24 cellular contexts compared by ENCODE assay signal in the genomic region with DNA sequence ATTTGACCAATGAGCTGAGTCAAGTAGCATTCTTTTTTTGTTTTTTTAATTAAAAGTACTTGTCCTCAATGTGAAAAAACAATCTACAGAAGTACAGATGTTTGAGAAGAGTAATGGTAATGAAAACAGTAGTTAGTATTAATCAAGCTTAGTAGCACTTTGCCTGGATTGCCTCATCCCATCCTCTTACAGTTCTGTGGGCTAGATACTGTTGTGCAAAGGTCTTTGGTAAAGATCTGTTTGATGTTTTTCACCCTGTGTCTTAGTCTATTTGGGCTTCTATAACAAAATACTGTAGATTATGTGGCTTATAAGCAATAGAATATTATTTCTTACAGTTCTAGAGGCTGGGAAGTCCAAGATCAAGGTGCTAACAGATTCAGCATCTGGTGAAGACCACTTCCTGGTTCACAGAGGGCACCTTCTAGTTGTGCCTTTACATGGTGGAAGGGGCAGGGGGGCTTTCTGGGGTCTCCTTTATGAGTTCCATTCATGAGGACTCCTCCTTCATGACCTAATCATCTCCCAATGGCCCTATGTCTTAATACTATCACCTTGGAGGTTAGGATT.
DNase-seq lines count a peak whose midpoint lies in the region; ATAC-seq, FAIRE-seq and TF ChIP-seq lines count a peak whose summit lies in the region.
"Had no signal": no experiment of that assay in that cellular context is flagged by ENCODE, and none has a peak within 500 bp of the region (broad histone marks: within the 10 kb centered on the region; RNA-seq: fewer than 3 reads in every experiment).

No MANE protein-coding gene starts in this region.

- ATAC-seq in CD4-positive, alpha-beta T cell (ENCODE audit: poor library complexity): no peak
- ATAC-seq in HepG2 (0 out of 3 replicates have a peak, but pooled peaks have one; percentile 28), upper lobe of right lung (no peak)
- ATAC-seq: left lobe of liver had no signal

- H3K4me3 Mint-ChIP-seq in CD4-positive, alpha-beta T cell: no peak overlapping the region
- H3K4me3 Mint-ChIP-seq in activated naive CD4-positive, alpha-beta T cell treated with anti-CD3 and anti-CD28 coated beads, Interleukin-2, amount 10 ng/mL, durations not matched to agents 7 days and 5 days: no peak overlapping the region
- no peak overlapping the region for H3K4me3 Mint-ChIP-seq in chondrocyte (ENCODE audit: unreplicated experiment)
- H3K4me3 Mint-ChIP-seq: stimulated activated naive CD8-positive, alpha-beta T cell treated with anti-CD3 and anti-CD28 coated beads, Interleukin-15, Interleukin-2, amounts not matched to agents 100 ng/mL and 50 ng/mL, for 24 hours had no signal

- 0 out of 4 replicates have a peak, but pooled peaks of 1 of the 2 experiments have one; percentile 12 for TF ChIP-seq EP300 in HepG2 (IDR thresholded peaks at IDR 0.05; ENCODE audit: low read depth in 2 of 2, low read length in 2 of 2)
- no peak for TF ChIP-seq EP300 in HepG2 (CRISPR knock-in tag; IDR thresholded peaks at IDR 0.05; ENCODE audit: borderline replicate concordance)

- CTCF ChIA-PET in CD4-positive, alpha-beta T cell (lab: Charles Lee): interaction anchor here (1.0 to 1.7 kb wide), 4 partner anchors 9 to 46 kb away, joined by 3 to 5 read pairs (median 4); no protein-coding TSS in a partner anchor
- CTCF ChIA-PET in HepG2 (lab: Yijun Ruan, JAX; ENCODE audit: low intra/inter-chr PET ratio, low total read pairs): no interaction called here
- CTCF ChIA-PET in activated naive CD4-positive, alpha-beta T cell treated with anti-CD3 and anti-CD28 coated beads, Interleukin-2, amount 10 ng/mL, durations not matched to agents 7 days and 5 days (lab: Charles Lee): no interaction called here

- intact Hi-C loops in CD4-positive, alpha-beta T cell (cut with DNase I, micrococcal nuclease): loop anchor here (5.0 to 10.0 kb wide), 3 partner anchors 113 to 120 kb away; a partner anchor contains a TSS
- intact Hi-C loops in HepG2 (cut with micrococcal nuclease; ENCODE audit: unreplicated experiment): no loop called here
- intact Hi-C loops in upper lobe of right lung (cut with DNase I): no loop called here

- POLR2A ChIA-PET in CD4-positive, alpha-beta T cell (lab: Charles Lee): no interaction called here
- POLR2A ChIA-PET in HepG2 (lab: Yijun Ruan, JAX): interaction anchor here (0.5 to 2.6 kb wide), 4 partner anchors 10 to 155 kb away, joined by 3 to 14 read pairs (median 4); no protein-coding TSS in a partner anchor

- H3K9me3 ChIP-seq in CD4-positive, alpha-beta T cell (ENCODE audit: control insufficient read depth, low read length): peaks cover 5% of the 10 kb centered on the region
- H3K9me3 ChIP-seq in WERI-Rb-1 (ENCODE audit: severe bottlenecking) (no peaks in the 10 kb centered on the region), HepG2 (ENCODE audit: low read length) (peaks cover 4% of the 10 kb centered on the region; the same call in 1 of the 2 replicates), upper lobe of right lung (no peaks in the 10 kb centered on the region)
- H3K9me3 ChIP-seq: breast epithelium, esophagus muscularis mucosa, HAP-1, thoracic aorta had no signal

- H3K36me3 ChIP-seq in WERI-Rb-1: no peaks in the 10 kb centered on the region
- H3K36me3 ChIP-seq in HepG2 (replicated peaks in 1 of 2; ENCODE audit: control insufficient read depth in 1 of 2, insufficient read depth in 2 of 2, low read length in 2 of 2): no peaks in the 10 kb centered on the region
- H3K36me3 ChIP-seq in upper lobe of right lung: no peaks in the 10 kb centered on the region
- H3K36me3 ChIP-seq: breast epithelium, esophagus muscularis mucosa, HAP-1, thoracic aorta had no signal

- no peak overlapping the region for H3K4me2 ChIP-seq in HepG2 (ENCODE audit: low read depth, low read length)

- H3K9ac ChIP-seq in HepG2 (ENCODE audit: insufficient read depth, low read depth, low read length): no peak overlapping the region

- H3K4me3 ChIP-seq in WERI-Rb-1 (ENCODE audit: low read depth, low read length) (no peak overlapping the region), HepG2 (replicated peaks in 1 of 3; ENCODE audit: insufficient read depth in 1 of 3, low read depth in 2 of 3, low read length in 3 of 3) (no peak overlapping the region), upper lobe of right lung (no peak overlapping the region)
- H3K4me3 ChIP-seq: breast epithelium, esophagus muscularis mucosa, HAP-1, thoracic aorta had no signal

- peaks cover 2% of the 10 kb centered on the region for H3K9me3 Mint-ChIP-seq in CD4-positive, alpha-beta T cell
- peaks cover 8% of the 10 kb centered on the region for H3K9me3 Mint-ChIP-seq in activated naive CD4-positive, alpha-beta T cell treated with anti-CD3 and anti-CD28 coated beads, Interleukin-2, amount 10 ng/mL, durations not matched to agents 7 days and 5 days
- no peaks in the 10 kb centered on the region for H3K9me3 Mint-ChIP-seq in chondrocyte (ENCODE audit: low read depth)
- H3K9me3 Mint-ChIP-seq: stimulated activated naive CD8-positive, alpha-beta T cell treated with anti-CD3 and anti-CD28 coated beads, Interleukin-15, Interleukin-2, amounts not matched to agents 100 ng/mL and 50 ng/mL, for 24 hours; T-helper 2 cell treated with Interferon-gamma antibody and Interleukin-4, amounts not matched to agents 5 μg/mL and 100 μg/mL, for 36 hours had no signal

- H4K20me1 ChIP-seq in HepG2 (ENCODE audit: insufficient read depth, low read length): no peaks in the 10 kb centered on the region

- FAIRE-seq in HepG2 (lab: Jason Lieb, UNC): no peak
- FAIRE-seq: frontal cortex had no signal

- no TSS peak for BruUV-seq in HepG2 (replicated peaks; lab: Mats Ljungman, UMichigan)

- no peak for TF ChIP-seq POLR2A in HepG2 (IDR thresholded peaks at IDR 0.05; ENCODE audit: insufficient read depth in 1 of 2, low read depth in 2 of 2, low read length in 2 of 2)

- no peaks in the 10 kb centered on the region for H3K79me2 ChIP-seq in HepG2 (ENCODE audit: insufficient read depth, low read length)

- peak overlapping the region; percentile 76 for H3K27ac ChIP-seq in CD4-positive, alpha-beta T cell (ENCODE audit: low read depth, low read length)
- H3K27ac ChIP-seq in WERI-Rb-1: peak overlapping the region; percentile 57
- no peak overlapping the region for H3K27ac ChIP-seq in HepG2 (ENCODE audit: extremely low read length, insufficient read depth, low read length)
- H3K27ac ChIP-seq in upper lobe of right lung: no peak overlapping the region
- H3K27ac ChIP-seq: RWPE1, thoracic aorta had no signal

- H3K36me3 Mint-ChIP-seq in CD4-positive, alpha-beta T cell (ENCODE audit: low read depth): peaks cover 38% of the 10 kb centered on the region
- H3K36me3 Mint-ChIP-seq in activated naive CD4-positive, alpha-beta T cell treated with anti-CD3 and anti-CD28 coated beads, Interleukin-2, amount 10 ng/mL, durations not matched to agents 7 days and 5 days: no peaks in the 10 kb centered on the region
- no peaks in the 10 kb centered on the region for H3K36me3 Mint-ChIP-seq in chondrocyte (ENCODE audit: low read depth)

- DNase-seq in AML-193 (lab: John Stamatoyannopoulos, UW) (peak; percentile 44 to 55), WERI-Rb-1 (no peak), HepG2 (ENCODE audit: low spot score) (no peak), upper lobe of right lung (no peak), NCI-H774 (lab: John Stamatoyannopoulos, UW) (no peak), chondrocyte (ENCODE audit: low spot score) (no peak)
- no peak for DNase-seq in CD4-positive, alpha-beta T cell
- no peak for DNase-seq in activated naive CD4-positive, alpha-beta T cell treated with anti-CD3 and anti-CD28 coated beads, Interleukin-2, amount 10 ng/mL, durations not matched to agents 7 days and 5 days
- DNase-seq: activated CD4-positive, alpha-beta T cell treated with anti-CD3 and anti-CD28 coated beads for 48 hours; cortex of kidney; DMS79 treated with DMSO at 0.1 percent for 48 hours; GF-D8; hippocampal formation; NCI-H2081 treated with DMSO at 0.1 percent for 48 hours; NCI-H82 had no signal

- no peaks in the 10 kb centered on the region for H3K27me3 Mint-ChIP-seq in CD4-positive, alpha-beta T cell
- no peaks in the 10 kb centered on the region for H3K27me3 Mint-ChIP-seq in activated naive CD4-positive, alpha-beta T cell treated with anti-CD3 and anti-CD28 coated beads, Interleukin-2, amount 10 ng/mL, durations not matched to agents 7 days and 5 days
- no peaks in the 10 kb centered on the region for H3K27me3 Mint-ChIP-seq in chondrocyte (ENCODE audit: low read depth)
- H3K27me3 Mint-ChIP-seq: stimulated activated naive CD8-positive, alpha-beta T cell treated with anti-CD3 and anti-CD28 coated beads, Interleukin-15, Interleukin-2, amounts not matched to agents 100 ng/mL and 50 ng/mL, for 24 hours had no signal

- TF ChIP-seq CTCF in CD4-positive, alpha-beta T cell (IDR thresholded peaks at IDR 0.05): no peak
- TF ChIP-seq CTCF in WERI-Rb-1 (IDR thresholded peaks at IDR 0.05; ENCODE audit: low read depth, low read length) (no peak), HepG2 (CRISPR knock-in tag; IDR thresholded peaks at IDR 0.05) (no peak), upper lobe of right lung (IDR thresholded peaks at IDR 0.05) (no peak), chondrocyte (IDR thresholded peaks at IDR 0.05) (no peak)

- in situ Hi-C loops in HepG2 (cut with HindIII; ENCODE audit: extremely low pct_ligation_motif_present, low pct_unique_long_range_greater_than_20kb): no loop called here

- peaks cover 47% of the 10 kb centered on the region for H3K4me1 Mint-ChIP-seq in CD4-positive, alpha-beta T cell (ENCODE audit: low read depth)
- peaks cover 18% of the 10 kb centered on the region for H3K4me1 Mint-ChIP-seq in activated naive CD4-positive, alpha-beta T cell treated with anti-CD3 and anti-CD28 coated beads, Interleukin-2, amount 10 ng/mL, durations not matched to agents 7 days and 5 days
- peaks cover 20% of the 10 kb centered on the region for H3K4me1 Mint-ChIP-seq in chondrocyte (ENCODE audit: low read depth)

- no peak overlapping the region for H2AFZ ChIP-seq in HepG2 (ENCODE audit: low read length)

- H3K4me1 ChIP-seq in HepG2 (ENCODE audit: insufficient read depth, low read length) (peaks cover 55% of the 10 kb centered on the region), upper lobe of right lung (peaks cover 12% of the 10 kb centered on the region)
- H3K4me1 ChIP-seq: breast epithelium, HAP-1 had no signal

- no peaks in the 10 kb centered on the region for H3K27me3 ChIP-seq in CD4-positive, alpha-beta T cell (ENCODE audit: control insufficient read depth, insufficient read depth, low read length)
- H3K27me3 ChIP-seq in WERI-Rb-1 (ENCODE audit: insufficient read depth, low read depth, severe bottlenecking): no peaks in the 10 kb centered on the region
- H3K27me3 ChIP-seq in HepG2 (ENCODE audit: control insufficient read depth in 1 of 2, insufficient read depth in 2 of 2, low read length in 2 of 2): no peaks in the 10 kb centered on the region
- H3K27me3 ChIP-seq in upper lobe of right lung: no peaks in the 10 kb centered on the region
- H3K27me3 ChIP-seq: breast epithelium, esophagus muscularis mucosa had no signal

- H3K27ac Mint-ChIP-seq in CD4-positive, alpha-beta T cell: peak overlapping the region; percentile 96
- no peak overlapping the region for H3K27ac Mint-ChIP-seq in activated naive CD4-positive, alpha-beta T cell treated with anti-CD3 and anti-CD28 coated beads, Interleukin-2, amount 10 ng/mL, durations not matched to agents 7 days and 5 days
- no peak overlapping the region for H3K27ac Mint-ChIP-seq in chondrocyte (ENCODE audit: unreplicated experiment)

- no peak for TF ChIP-seq RAD21 in HepG2 (CRISPR knock-in tag; IDR thresholded peaks at IDR 0.05)

TF ChIP-seq in HepG2, 621 proteins besides CTCF, POLR2A, EP300 and RAD21 (continues in another document):
- peak; percentile 99 for TF ChIP-seq ZNF564 (CRISPR knock-in tag; IDR thresholded peaks at IDR 0.05)

Comparison
In these comparisons a context has a peak if more than half of its experiments do, and no peak if none do; other contexts are left out.
1. DNase-seq: peak in AML-193 (2 of 2); none in CD4-positive, alpha-beta T cell (0 of 10), WERI-Rb-1 (single experiment), HepG2 (single experiment), activated naive CD4-positive, alpha-beta T cell treated with anti-CD3 and anti-CD28 coated beads, Interleukin-2, amount 10 ng/mL, durations not matched to agents 7 days and 5 days (single experiment), upper lobe of right lung (single experiment), NCI-H774 (single experiment) and chondrocyte (single experiment).
2. H3K27ac ChIP-seq: peak in CD4-positive, alpha-beta T cell (single experiment) and WERI-Rb-1 (single experiment); none in HepG2 (single experiment) and upper lobe of right lung (single experiment).
3. intact Hi-C loops: an anchor here in CD4-positive, alpha-beta T cell (5.0 to 10.0 kb wide); none called in HepG2 and upper lobe of right lung.